1 cellular context compared by ENCODE assay signal in the genomic region with DNA sequence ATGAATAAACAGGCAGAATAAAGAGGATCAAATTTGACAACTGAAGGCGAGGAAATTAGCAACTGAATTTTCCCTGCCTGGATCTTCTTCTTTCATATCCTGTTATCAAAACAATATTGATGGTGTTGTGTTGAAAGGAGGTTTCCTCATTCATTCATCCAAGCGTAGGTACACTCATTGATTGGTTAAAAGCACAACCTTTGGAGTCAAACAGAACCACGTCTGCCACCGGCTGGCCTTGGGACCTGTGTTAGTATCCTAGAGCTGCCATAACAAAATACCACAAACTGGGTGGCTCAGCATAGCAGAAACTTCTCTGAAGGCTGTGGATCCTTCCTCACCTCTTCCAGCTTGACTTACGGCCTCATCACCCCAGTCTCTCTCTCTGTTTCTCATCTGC.
A peak's percentile ranks its signal among the peaks of the same experiment; 100 is the strongest.
TF ChIP-seq lines count a peak whose summit lies in the region.

No MANE protein-coding gene starts in this region.

TF ChIP-seq in HepG2, 621 proteins besides CTCF, POLR2A, EP300 and RAD21 (continued from another document):
- TF ChIP-seq NCOA2 (CRISPR knock-in tag; IDR thresholded peaks at IDR 0.05) (0 out of 2 replicates have a peak, but pooled peaks have one; percentile 28), RFX3 (CRISPR knock-in tag; IDR thresholded peaks at IDR 0.05) (no peak), ZNF589 (CRISPR knock-in tag; conservative IDR thresholded peaks at IDR 0.05) (no peak), HOXD1 (CRISPR knock-in tag; IDR thresholded peaks at IDR 0.05) (no peak), TEAD3 (CRISPR knock-in tag; optimal IDR thresholded peaks at IDR 0.05; ENCODE audit: borderline replicate concordance) (peak; percentile 37), CEBPB (IDR thresholded peaks at IDR 0.05; ENCODE audit: borderline replicate concordance, low read depth, low read length) (peak; percentile 38; the same call in 1 of the 2 replicates), ETV5 (CRISPR knock-in tag; IDR thresholded peaks at IDR 0.05; ENCODE audit: borderline replicate concordance) (0 out of 2 replicates have a peak, but pooled peaks have one; percentile 21), ZNF607 (CRISPR knock-in tag; IDR thresholded peaks at IDR 0.05; ENCODE audit: borderline replicate concordance) (no peak), HNF4A (CRISPR knock-in tag; IDR thresholded peaks at IDR 0.05) (peak; percentile 84)
- TF ChIP-seq, protein P1, sequence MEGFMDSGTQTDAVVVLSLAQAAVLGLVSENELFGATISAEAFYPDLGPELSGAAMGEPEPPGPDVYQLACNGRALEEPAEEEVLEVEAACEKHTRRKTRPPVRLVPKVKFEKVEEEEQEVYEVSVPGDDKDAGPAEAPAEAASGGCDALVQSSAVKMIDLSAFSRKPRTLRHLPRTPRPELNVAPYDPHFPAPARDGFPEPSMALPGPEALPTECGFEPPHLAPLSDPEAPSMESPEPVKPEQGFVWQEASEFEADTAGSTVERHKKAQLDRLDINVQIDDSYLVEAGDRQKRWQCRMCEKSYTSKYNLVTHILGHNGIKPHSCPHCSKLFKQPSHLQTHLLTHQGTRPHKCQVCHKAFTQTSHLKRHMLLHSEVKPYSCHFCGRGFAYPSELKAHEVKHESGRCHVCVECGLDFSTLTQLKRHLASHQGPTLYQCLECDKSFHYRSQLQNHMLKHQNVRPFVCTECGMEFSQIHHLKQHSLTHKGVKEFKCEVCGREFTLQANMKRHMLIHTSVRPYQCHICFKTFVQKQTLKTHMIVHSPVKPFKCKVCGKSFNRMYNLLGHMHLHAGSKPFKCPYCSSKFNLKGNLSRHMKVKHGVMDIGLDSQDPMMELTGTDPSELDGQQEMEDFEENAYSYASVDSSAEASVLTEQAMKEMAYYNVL (CRISPR knock-in tag; IDR thresholded peaks at IDR 0.05; ENCODE audit: borderline replicate concordance) = peak; percentile 81; the same call in 1 of the 2 replicates
- TF ChIP-seq, protein P2, sequence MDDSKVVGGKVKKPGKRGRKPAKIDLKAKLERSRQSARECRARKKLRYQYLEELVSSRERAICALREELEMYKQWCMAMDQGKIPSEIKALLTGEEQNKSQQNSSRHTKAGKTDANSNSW (CRISPR knock-in tag; IDR thresholded peaks at IDR 0.05; ENCODE audit: borderline replicate concordance) = no peak
- TF ChIP-seq, protein P3, sequence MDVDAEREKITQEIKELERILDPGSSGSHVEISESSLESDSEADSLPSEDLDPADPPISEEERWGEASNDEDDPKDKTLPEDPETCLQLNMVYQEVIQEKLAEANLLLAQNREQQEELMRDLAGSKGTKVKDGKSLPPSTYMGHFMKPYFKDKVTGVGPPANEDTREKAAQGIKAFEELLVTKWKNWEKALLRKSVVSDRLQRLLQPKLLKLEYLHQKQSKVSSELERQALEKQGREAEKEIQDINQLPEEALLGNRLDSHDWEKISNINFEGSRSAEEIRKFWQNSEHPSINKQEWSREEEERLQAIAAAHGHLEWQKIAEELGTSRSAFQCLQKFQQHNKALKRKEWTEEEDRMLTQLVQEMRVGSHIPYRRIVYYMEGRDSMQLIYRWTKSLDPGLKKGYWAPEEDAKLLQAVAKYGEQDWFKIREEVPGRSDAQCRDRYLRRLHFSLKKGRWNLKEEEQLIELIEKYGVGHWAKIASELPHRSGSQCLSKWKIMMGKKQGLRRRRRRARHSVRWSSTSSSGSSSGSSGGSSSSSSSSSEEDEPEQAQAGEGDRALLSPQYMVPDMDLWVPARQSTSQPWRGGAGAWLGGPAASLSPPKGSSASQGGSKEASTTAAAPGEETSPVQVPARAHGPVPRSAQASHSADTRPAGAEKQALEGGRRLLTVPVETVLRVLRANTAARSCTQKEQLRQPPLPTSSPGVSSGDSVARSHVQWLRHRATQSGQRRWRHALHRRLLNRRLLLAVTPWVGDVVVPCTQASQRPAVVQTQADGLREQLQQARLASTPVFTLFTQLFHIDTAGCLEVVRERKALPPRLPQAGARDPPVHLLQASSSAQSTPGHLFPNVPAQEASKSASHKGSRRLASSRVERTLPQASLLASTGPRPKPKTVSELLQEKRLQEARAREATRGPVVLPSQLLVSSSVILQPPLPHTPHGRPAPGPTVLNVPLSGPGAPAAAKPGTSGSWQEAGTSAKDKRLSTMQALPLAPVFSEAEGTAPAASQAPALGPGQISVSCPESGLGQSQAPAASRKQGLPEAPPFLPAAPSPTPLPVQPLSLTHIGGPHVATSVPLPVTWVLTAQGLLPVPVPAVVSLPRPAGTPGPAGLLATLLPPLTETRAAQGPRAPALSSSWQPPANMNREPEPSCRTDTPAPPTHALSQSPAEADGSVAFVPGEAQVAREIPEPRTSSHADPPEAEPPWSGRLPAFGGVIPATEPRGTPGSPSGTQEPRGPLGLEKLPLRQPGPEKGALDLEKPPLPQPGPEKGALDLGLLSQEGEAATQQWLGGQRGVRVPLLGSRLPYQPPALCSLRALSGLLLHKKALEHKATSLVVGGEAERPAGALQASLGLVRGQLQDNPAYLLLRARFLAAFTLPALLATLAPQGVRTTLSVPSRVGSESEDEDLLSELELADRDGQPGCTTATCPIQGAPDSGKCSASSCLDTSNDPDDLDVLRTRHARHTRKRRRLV (CRISPR knock-in tag; IDR thresholded peaks at IDR 0.05) = no peak
- TF ChIP-seq, protein P4, sequence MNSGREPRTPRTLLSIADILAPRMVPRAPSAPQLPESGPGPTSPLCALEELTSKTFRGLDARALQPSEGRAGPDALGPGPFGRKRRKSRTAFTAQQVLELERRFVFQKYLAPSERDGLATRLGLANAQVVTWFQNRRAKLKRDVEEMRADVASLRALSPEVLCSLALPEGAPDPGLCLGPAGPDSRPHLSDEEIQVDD (CRISPR knock-in tag; IDR thresholded peaks at IDR 0.05; ENCODE audit: borderline replicate concordance) = no peak
TF ChIP-seq in HepG2: peak in this region for 30.
